In the genomic region with DNA sequence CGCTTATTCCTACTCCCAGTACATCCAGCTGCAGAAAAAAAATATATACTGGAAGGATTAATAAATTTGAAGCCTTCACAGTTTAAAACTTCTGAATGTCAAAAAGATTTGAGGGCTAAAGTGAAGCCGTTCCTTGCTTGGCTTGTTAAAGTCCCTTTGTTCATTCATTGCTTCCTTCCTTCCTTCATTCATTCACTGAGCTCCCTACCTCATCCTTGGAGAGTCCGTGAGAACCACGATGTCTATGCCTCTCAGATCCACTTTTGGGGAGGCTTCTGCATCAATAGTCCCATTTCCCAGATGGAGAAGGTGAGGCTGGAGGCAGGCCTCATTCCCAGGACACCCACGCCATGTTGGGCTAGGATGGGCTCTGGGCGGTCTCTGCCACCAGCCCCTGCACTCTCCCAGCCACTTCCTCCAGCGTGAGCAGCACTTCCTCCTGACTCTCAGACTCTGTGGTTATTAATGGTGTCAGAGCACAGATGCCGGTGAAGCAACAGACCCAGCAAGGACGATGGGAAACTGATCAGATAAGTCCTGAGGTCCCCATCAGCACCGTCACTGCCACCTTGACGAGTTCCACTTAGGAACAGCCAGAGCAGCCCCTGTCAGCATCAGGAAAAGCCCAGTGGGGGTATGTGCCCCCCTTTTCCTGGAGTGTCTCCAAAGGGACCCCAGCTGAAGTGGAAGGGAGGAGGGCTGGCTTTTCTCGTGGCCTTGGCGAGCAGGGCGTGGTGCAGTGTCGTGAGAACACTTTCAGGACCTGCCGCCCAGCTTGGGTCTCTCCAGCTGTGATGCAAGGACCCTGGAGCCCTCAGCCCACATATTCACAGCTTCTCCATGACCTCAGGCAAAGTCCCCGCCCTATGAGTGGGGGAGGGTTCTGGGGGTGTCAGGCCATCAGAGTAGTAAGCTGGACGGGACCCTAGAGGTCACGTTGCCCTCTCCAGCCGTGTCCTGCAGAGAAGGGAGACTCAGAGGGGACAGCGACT, we compare ENCODE assay signal across 8 cellular contexts. TPM values are rescaled to one million over a fixed set of nuclear protein-coding genes. Genes with fewer than 3 reads are reported as not detected.
DNase-seq lines count a peak whose midpoint lies in the region; ATAC-seq and TF ChIP-seq lines count a peak whose summit lies in the region.
"Had no signal": no experiment of that assay in that cellular context is flagged by ENCODE, and none has a peak within 500 bp of the region (broad histone marks: within the 10 kb centered on the region; RNA-seq: fewer than 3 reads in every experiment).

No MANE protein-coding gene starts in this region.

- H3K27ac Mint-ChIP-seq in activated CD4-positive, alpha-beta T cell treated with anti-CD3 and anti-CD28 coated beads, Interleukin-2, amount 10 ng/mL, durations not matched to agents 7 days and 5 days = peak overlapping the region; percentile 89
- H3K27ac Mint-ChIP-seq in memory B cell = peak overlapping the region; percentile 84

- in situ Hi-C loops in HAP-1 (cut with MboI; ENCODE audit: low sequenced_read_pairs) = no loop called here

- CTCF ChIA-PET in activated CD4-positive, alpha-beta T cell treated with anti-CD3 and anti-CD28 coated beads, Interleukin-2, amount 10 ng/mL, durations not matched to agents 7 days and 5 days (lab: Charles Lee) = interaction anchor here (1.0 to 14.5 kb wide), 5 partner anchors 10 to 31 kb away, joined by 3 to 173 read pairs (median 7); partner anchors contain the start of gene ASB2

- H3K27me3 Mint-ChIP-seq in activated CD4-positive, alpha-beta T cell treated with anti-CD3 and anti-CD28 coated beads, Interleukin-2, amount 10 ng/mL, durations not matched to agents 7 days and 5 days = no peaks in the 10 kb centered on the region
- H3K27me3 Mint-ChIP-seq in memory B cell = no peaks in the 10 kb centered on the region

- H3K36me3 Mint-ChIP-seq in activated CD4-positive, alpha-beta T cell treated with anti-CD3 and anti-CD28 coated beads, Interleukin-2, amount 10 ng/mL, durations not matched to agents 7 days and 5 days (ENCODE audit: low read depth) = peaks cover 24% of the 10 kb centered on the region
- peaks cover 2% of the 10 kb centered on the region for H3K36me3 Mint-ChIP-seq in memory B cell

- no peak overlapping the region for H3K4me3 ChIP-seq in HAP-1
- H3K4me3 ChIP-seq: SK-N-MC had no signal

- H3K4me3 Mint-ChIP-seq in activated CD4-positive, alpha-beta T cell treated with anti-CD3 and anti-CD28 coated beads, Interleukin-2, amount 10 ng/mL, durations not matched to agents 7 days and 5 days = peak overlapping the region; percentile 66
- peak overlapping the region; percentile 86 for H3K4me3 Mint-ChIP-seq in memory B cell

- H3K36me3 ChIP-seq in HAP-1 (replicated peaks) = no peaks in the 10 kb centered on the region

- ATAC-seq in HG03135 (IDR thresholded peaks at IDR 0.05; ENCODE audit: unreplicated experiment) = peak; percentile 31
- ATAC-seq in memory B cell (ENCODE audit: low read depth) = peak; percentile 67

- no peaks in the 10 kb centered on the region for H3K9me3 Mint-ChIP-seq in activated CD4-positive, alpha-beta T cell treated with anti-CD3 and anti-CD28 coated beads, Interleukin-2, amount 10 ng/mL, durations not matched to agents 7 days and 5 days
- H3K9me3 Mint-ChIP-seq in memory B cell = no peaks in the 10 kb centered on the region

- no peaks in the 10 kb centered on the region for H3K27me3 ChIP-seq in HAP-1 (ENCODE audit: low read depth)

- peak; percentile 55 for DNase-seq in activated CD4-positive, alpha-beta T cell treated with anti-CD3 and anti-CD28 coated beads, Interleukin-2, amount 10 ng/mL, durations not matched to agents 7 days and 5 days
- peak in 1 of 2 donors; percentile 56 for DNase-seq in memory B cell (ENCODE audit: low spot score in 2 of 2)
- DNase-seq in NCI-H2196 treated with DMSO at 0.1 percent for 48 hours (lab: John Stamatoyannopoulos, UW; ENCODE audit: unreplicated experiment) = no peak
- no peak for DNase-seq in HAP-1 (ENCODE audit: low spot score in 2 of 2)
- DNase-seq in NCI-H128 (lab: John Stamatoyannopoulos, UW; ENCODE audit: unreplicated experiment) = no peak

- no peaks in the 10 kb centered on the region for H3K9me3 ChIP-seq in HAP-1

- H3K4me1 ChIP-seq in HAP-1 = no peaks in the 10 kb centered on the region

- peak; percentile 63 for TF ChIP-seq POLR2A in GM19099 (IDR thresholded peaks at IDR 0.05; ENCODE audit: extremely low read depth, insufficient read length, low read depth)

- H3K4me1 Mint-ChIP-seq in activated CD4-positive, alpha-beta T cell treated with anti-CD3 and anti-CD28 coated beads, Interleukin-2, amount 10 ng/mL, durations not matched to agents 7 days and 5 days = peaks cover 92% of the 10 kb centered on the region
- H3K4me1 Mint-ChIP-seq in memory B cell = peaks cover 55% of the 10 kb centered on the region

- POLR2A ChIA-PET in activated CD4-positive, alpha-beta T cell treated with anti-CD3 and anti-CD28 coated beads, Interleukin-2, amount 10 ng/mL, durations not matched to agents 7 days and 5 days (lab: Charles Lee) = interaction anchor here (0.5 to 0.8 kb wide), 2 partner anchors 98 to 1582 kb away, joined by 3 to 4 read pairs; no protein-coding TSS in a partner anchor

RNA-seq across cellular contexts. Expression of gene ASB2, which starts 21.2 kb away (rescaled TPM):
- total RNA-seq in activated CD4-positive, alpha-beta T cell treated with anti-CD3 and anti-CD28 coated beads, Interleukin-2, amount 10 ng/mL, durations not matched to agents 7 days and 5 days = 10 to 100 TPM; 20.7 to 21.1 TPM

RNA-seq across cellular contexts. Expression of gene FAM181A, which starts 28.1 kb away (rescaled TPM):
- total RNA-seq in activated CD4-positive, alpha-beta T cell treated with anti-CD3 and anti-CD28 coated beads, Interleukin-2, amount 10 ng/mL, durations not matched to agents 7 days and 5 days = not detected

RNA-seq across cellular contexts. Expression of gene CCDC197, which starts 41.9 kb away (rescaled TPM):
- total RNA-seq in activated CD4-positive, alpha-beta T cell treated with anti-CD3 and anti-CD28 coated beads, Interleukin-2, amount 10 ng/mL, durations not matched to agents 7 days and 5 days = not detected
